Comparison of ENCODE assay signal across 11 cellular contexts in the genomic region with DNA sequence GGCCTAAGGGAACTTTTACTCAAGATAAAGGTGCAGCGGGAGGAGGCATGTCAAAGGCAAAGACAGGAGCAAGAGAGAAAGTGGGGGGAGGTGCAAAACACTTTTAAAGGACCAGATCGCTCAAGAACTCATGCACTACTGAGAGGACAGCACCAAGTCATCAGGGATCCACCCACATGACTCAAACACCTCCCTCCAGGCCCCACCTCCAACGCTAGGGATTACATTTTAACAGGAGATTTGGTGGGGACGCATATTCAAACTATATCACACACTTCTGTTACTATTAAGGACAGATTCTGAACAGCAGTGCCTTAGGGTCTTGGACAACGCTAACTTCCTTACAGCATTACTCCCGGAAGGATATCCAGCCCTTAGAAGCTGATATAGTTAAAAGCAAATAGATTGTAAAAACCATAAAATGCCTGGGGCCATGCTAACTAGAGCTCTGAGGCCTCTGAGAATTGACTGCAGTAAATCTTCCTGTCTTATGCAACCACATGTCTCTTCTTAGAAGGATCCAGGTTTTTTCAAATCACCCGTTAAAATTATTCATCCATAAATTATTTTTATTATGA. TPM values are rescaled to one million over a fixed set of nuclear protein-coding genes. Genes with fewer than 3 reads are reported as not detected.
A peak's percentile ranks its signal among the peaks of the same experiment; 100 is the strongest.
DNase-seq lines count a peak whose midpoint lies in the region; ATAC-seq and TF ChIP-seq lines count a peak whose summit lies in the region.
"Had no signal": no experiment of that assay in that cellular context is flagged by ENCODE, and none has a peak within 500 bp of the region (broad histone marks: within the 10 kb centered on the region; RNA-seq: fewer than 3 reads in every experiment).

No MANE protein-coding gene starts in this region.

- H3K4me1 Mint-ChIP-seq in HFFc6 (ENCODE audit: low read depth) = peaks cover 31% of the 10 kb centered on the region

- no peaks in the 10 kb centered on the region for H3K36me3 Mint-ChIP-seq in HFFc6 (ENCODE audit: low read depth)

- H3K4me3 Mint-ChIP-seq in HFFc6 = no peak overlapping the region

- no peak overlapping the region for H3K27ac ChIP-seq in caudate nucleus (ENCODE audit: low read depth, low read length)
- H3K27ac ChIP-seq: heart left ventricle had no signal

- peak overlapping the region; percentile 40; the same call in 1 of the 2 replicates for H3K27ac Mint-ChIP-seq in HFFc6

- DNase-seq in HFFc6 = peak; percentile 25
- peak; percentile 33 for DNase-seq in NOMO-1 treated with dmso at 0.1 percent for 144 hours (lab: John Stamatoyannopoulos, UW; ENCODE audit: unreplicated experiment)
- DNase-seq in islet precursor cell = peak; percentile 95
- DNase-seq in activated T-cell treated with anti-CD3 and anti-CD28 coated beads, Interleukin-2, amount 50 U/mL, for 1 hour = no peak
- no peak for DNase-seq in T-helper 9 cell
- no peak for DNase-seq in caudate nucleus (lab: John Stamatoyannopoulos, UW)
- DNase-seq: anterior cingulate cortex, heart left ventricle, NCI-H1092 had no signal

- peak; percentile 45 for ATAC-seq in GM18498 (IDR thresholded peaks at IDR 0.05; ENCODE audit: unreplicated experiment)
- no peak for ATAC-seq in HG03469 (IDR thresholded peaks at IDR 0.05; ENCODE audit: unreplicated experiment)
- ATAC-seq: heart left ventricle had no signal

- peaks cover 1% of the 10 kb centered on the region; the same call in 1 of the 2 replicates for H3K27me3 Mint-ChIP-seq in HFFc6 (ENCODE audit: insufficient read depth)

- H3K9me3 Mint-ChIP-seq in HFFc6 = no peaks in the 10 kb centered on the region

- TF ChIP-seq CTCF in HFFc6 (IDR thresholded peaks at IDR 0.05) = no peak

RNA-seq across cellular contexts. Expression of gene ZC3H12C, which starts 16.7 kb away (rescaled TPM):
- total RNA-seq in HFFc6 (2021; fragmentation: NEBNext Ultra II Directional; extraction: Animal tissue kit (Norgen Biotek cat#: 25700)) = 1 to 10 TPM; 3.0 to 6.4 (median 5.0) TPM

Comparison
In these comparisons a context has a peak if more than half of its experiments do, and no peak if none do; other contexts are left out.
1. DNase-seq: peak in HFFc6 (single experiment), NOMO-1 treated with dmso at 0.1 percent for 144 hours (single experiment) and islet precursor cell (single experiment); none in activated T-cell treated with anti-CD3 and anti-CD28 coated beads, Interleukin-2, amount 50 U/mL, for 1 hour (single experiment), T-helper 9 cell (single experiment) and caudate nucleus (0 of 61).